Comparison of ENCODE assay signal across 24 cellular contexts in the genomic region with DNA sequence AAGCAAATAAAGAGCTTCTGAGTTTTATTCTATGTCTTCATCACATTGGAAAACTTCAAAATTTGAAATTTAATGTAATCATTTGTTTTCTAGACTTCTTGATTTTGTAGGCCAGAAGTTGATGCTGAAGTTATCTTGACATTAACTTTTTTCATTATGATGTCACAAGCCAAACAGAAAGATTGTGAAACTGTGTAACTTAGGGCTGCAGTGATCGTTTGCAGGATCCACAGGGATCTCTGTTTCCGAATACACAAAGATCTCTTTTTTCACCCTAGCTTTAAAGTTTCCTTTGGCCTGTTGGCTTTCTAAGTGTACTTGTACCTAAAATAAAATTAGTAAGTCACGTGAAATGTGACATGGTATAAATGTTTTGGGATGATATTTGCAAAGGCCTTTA.
DNase-seq lines count a peak whose midpoint lies in the region; TF ChIP-seq lines count a peak whose summit lies in the region.
"Had no signal": no experiment of that assay in that cellular context is flagged by ENCODE, and none has a peak within 500 bp of the region (broad histone marks: within the 10 kb centered on the region; RNA-seq: fewer than 3 reads in every experiment).

No MANE protein-coding gene starts in this region.

- peak overlapping the region; percentile 47 for H3K9ac ChIP-seq in adipocyte (ENCODE audit: low read length)

- TF ChIP-seq CTCF in left ventricle myocardium inferior (IDR thresholded peaks at IDR 0.05; ENCODE audit: borderline replicate concordance), result no peak
- TF ChIP-seq CTCF in right atrium auricular region (IDR thresholded peaks at IDR 0.05), result no peak
- TF ChIP-seq CTCF in fibroblast of villous mesenchyme (IDR thresholded peaks at IDR 0.05; ENCODE audit: insufficient read depth, low read depth, low read length), result no peak

- intact Hi-C loops in left ventricle myocardium inferior (cut with micrococcal nuclease), result no loop called here

- no peaks in the 10 kb centered on the region for H3K36me3 ChIP-seq in left ventricle myocardium inferior
- H3K36me3 ChIP-seq in right atrium auricular region, result no peaks in the 10 kb centered on the region
- H3K36me3 ChIP-seq in adipocyte (ENCODE audit: control insufficient read depth, insufficient read depth, low read length, severe bottlenecking), result no peaks in the 10 kb centered on the region
- H3K36me3 ChIP-seq: thyroid gland, WERI-Rb-1 had no signal

- H3K27ac ChIP-seq in left ventricle myocardium inferior (replicated peaks) (no peak overlapping the region), right atrium auricular region (no peak overlapping the region)
- H3K27ac ChIP-seq: RWPE1, thyroid gland, WERI-Rb-1 had no signal

- H3K4me1 ChIP-seq in left ventricle myocardium inferior (no peaks in the 10 kb centered on the region), right atrium auricular region (no peaks in the 10 kb centered on the region), adipocyte (ENCODE audit: control insufficient read depth, insufficient read depth, low read length) (peaks cover 29% of the 10 kb centered on the region)
- H3K4me1 ChIP-seq: thyroid gland had no signal

- DNase-seq in left ventricle myocardium inferior (no peak), right atrium auricular region (ENCODE audit: low spot score) (no peak), adipocyte (ENCODE audit: low read depth) (peak; percentile 37), fibroblast of villous mesenchyme (ENCODE audit: low read depth) (peak; percentile 26), DMS 273 (lab: John Stamatoyannopoulos, UW; ENCODE audit: unreplicated experiment) (no peak), GM19238 (ENCODE audit: insufficient read length, low spot score) (no peak), cerebellum (ENCODE audit: low spot score) (no peak), AG08396 (ENCODE audit: low spot score) (no peak)
- DNase-seq: activated CD4-positive, alpha-beta T cell treated with anti-CD3 and anti-CD28 coated beads for 48 hours; activated gamma-delta T cell; activated naive CD8-positive, alpha-beta T cell treated with anti-CD3 and anti-CD28 coated beads, Interleukin-2, amount 10 ng/mL, durations not matched to agents 7 days and 5 days; activated T-cell treated with anti-CD3 and anti-CD28 coated beads, Interleukin-2, amount 50 U/mL, for 24 hours; cerebellar nuclear complex; DMS53; GF-D8; head of caudate nucleus; NCI-H1417 treated with DMSO at 0.1 percent for 48 hours; NCI-H2081 treated with DMSO at 0.1 percent for 48 hours; NCI-H226; NCI-H748 treated with DMSO at 0.1 percent for 48 hours; thyroid gland; WERI-Rb-1 had no signal

- peak overlapping the region; percentile 19 for H3K4me3 ChIP-seq in left ventricle myocardium inferior
- no peak overlapping the region for H3K4me3 ChIP-seq in right atrium auricular region
- H3K4me3 ChIP-seq in adipocyte (ENCODE audit: low read length), result peak overlapping the region; percentile 39
- H3K4me3 ChIP-seq in fibroblast of villous mesenchyme (ENCODE audit: low read depth, low read length), result no peak overlapping the region
- H3K4me3 ChIP-seq: K562, thyroid gland had no signal

- no peaks in the 10 kb centered on the region for H3K27me3 ChIP-seq in left ventricle myocardium inferior (ENCODE audit: low read depth)
- no peaks in the 10 kb centered on the region for H3K27me3 ChIP-seq in right atrium auricular region
- H3K27me3 ChIP-seq in adipocyte (replicated peaks; ENCODE audit: control insufficient read depth, insufficient read depth, low read length), result no peaks in the 10 kb centered on the region
- H3K27me3 ChIP-seq: thyroid gland had no signal

- H3K9me3 ChIP-seq in left ventricle myocardium inferior (replicated peaks) (no peaks in the 10 kb centered on the region), right atrium auricular region (no peaks in the 10 kb centered on the region), adipocyte (ENCODE audit: control insufficient read depth, low read length) (no peaks in the 10 kb centered on the region)
- H3K9me3 ChIP-seq: thyroid gland had no signal

Comparison
In these comparisons a context has a peak if more than half of its experiments do, and no peak if none do; other contexts are left out.
1. H3K4me3 ChIP-seq: peak in left ventricle myocardium inferior (single experiment) and adipocyte (single experiment); none in right atrium auricular region (0 of 2) and fibroblast of villous mesenchyme (single experiment).
2. DNase-seq: peak in adipocyte (single experiment) and fibroblast of villous mesenchyme (single experiment); none in left ventricle myocardium inferior (single experiment), right atrium auricular region (single experiment), DMS 273 (single experiment), GM19238 (single experiment), cerebellum (single experiment) and AG08396 (single experiment).